1 cellular context compared by ENCODE assay signal in the genomic region with DNA sequence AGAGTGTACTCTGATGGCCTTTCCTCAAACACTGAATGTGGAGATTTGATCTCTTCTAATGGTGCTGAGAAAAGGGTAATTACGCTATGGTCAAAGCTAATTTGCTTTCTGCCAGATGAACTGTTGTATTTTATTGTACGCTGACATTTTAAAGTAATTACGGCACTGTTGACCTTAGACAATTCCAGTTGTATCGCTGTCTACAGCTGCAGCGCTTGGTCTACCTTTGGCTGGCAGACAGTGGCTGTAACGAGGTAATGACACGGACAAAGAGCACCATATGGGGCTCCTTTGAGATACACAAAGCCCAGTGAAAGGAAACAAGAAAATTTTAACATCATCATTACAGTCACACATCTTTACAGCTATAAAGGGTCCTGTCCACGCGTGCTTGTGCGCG.
TF ChIP-seq lines count a peak whose summit lies in the region.

No MANE protein-coding gene starts in this region.

TF ChIP-seq in IMR-90, 13 proteins besides CTCF, POLR2A, EP300 and RAD21:
- TF ChIP-seq CEBPB (IDR thresholded peaks at IDR 0.05; ENCODE audit: low read depth, low read length), result no peak
- no peak for TF ChIP-seq MAFK (IDR thresholded peaks at IDR 0.05; ENCODE audit: low read depth, low read length)
- no peak for TF ChIP-seq FOS (IDR thresholded peaks at IDR 0.05; ENCODE audit: low read depth, low read length)
TF ChIP-seq in IMR-90: peak in this region for 0.
